19 cellular contexts compared by ENCODE assay signal in genomic region chr13:34869737-34870136, GRCh38.
DNase-seq lines count a peak whose midpoint lies in the region; FAIRE-seq and TF ChIP-seq lines count a peak whose summit lies in the region.
"Had no signal": no experiment of that assay in that cellular context is flagged by ENCODE, and none has a peak within 500 bp of the region (broad histone marks: within the 10 kb centered on the region; RNA-seq: fewer than 3 reads in every experiment).

No MANE protein-coding gene starts in this region.

- CTCF ChIA-PET in A673 (lab: Charles Lee) (no interaction called here), H1 (lab: Charles Lee; ENCODE audit: partially characterized antibody) (no interaction called here)

- H2BK5ac ChIP-seq in H1 (ENCODE audit: low read depth, low read length): no peak overlapping the region

- no peak for TF ChIP-seq RAD21 in H1 (IDR thresholded peaks at IDR 0.05 in 1 of 2, conservative IDR thresholded peaks at IDR 0.05 in 1 of 2; ENCODE audit: low read depth in 2 of 2, low read length in 2 of 2)

- no peaks in the 10 kb centered on the region for H4K20me1 ChIP-seq in H1 (replicated peaks in 1 of 2; ENCODE audit: control insufficient read depth in 1 of 2, insufficient read depth in 2 of 2, low read length in 2 of 2)

- H3K56ac ChIP-seq in H1 (replicated peaks; ENCODE audit: insufficient read length, low read depth, low read length): no peak overlapping the region

- BruUV-seq in A673 (replicated peaks; lab: Mats Ljungman, UMichigan): no TSS peak

- H3K4me2 ChIP-seq in H1 (ENCODE audit: insufficient read depth in 1 of 2, low read depth in 2 of 2, low read length in 2 of 2): no peak overlapping the region

- H3K18ac ChIP-seq in H1 (ENCODE audit: extremely low read depth, low read length): no peak overlapping the region; the same call in 1 of the 2 replicates

- peaks cover 20% of the 10 kb centered on the region for H3K4me1 Mint-ChIP-seq in type B pancreatic cell (ENCODE audit: unreplicated experiment)
- H3K4me1 Mint-ChIP-seq: CD4-positive, CD25-positive, alpha-beta regulatory T cell; CD8-positive, alpha-beta memory T cell had no signal

- no peak overlapping the region for H2BK15ac ChIP-seq in H1 (ENCODE audit: low read length)

- H2AK5ac ChIP-seq in H1 (ENCODE audit: low read depth, low read length): no peak overlapping the region

- H3K36me3 ChIP-seq in A673 (ENCODE audit: insufficient read depth, low read length, poor library complexity, severe bottlenecking) (no peaks in the 10 kb centered on the region), H1 (ENCODE audit: control insufficient read depth in 2 of 4, insufficient read depth in 4 of 4, low read length in 3 of 4) (no peaks in the 10 kb centered on the region), left ventricle myocardium inferior (no peaks in the 10 kb centered on the region)
- H3K36me3 ChIP-seq: BE2C, HAP-1 had no signal

- no peak overlapping the region for H2BK20ac ChIP-seq in H1 (ENCODE audit: low read length)

- H4K5ac ChIP-seq in H1 (ENCODE audit: insufficient read length, low read depth, low read length): no peak overlapping the region

- H3K4me3 ChIP-seq in A673 (ENCODE audit: low read depth, low read length, poor library complexity, severe bottlenecking) (no peak overlapping the region), H1 (ENCODE audit: extremely low read depth in 1 of 4, insufficient read depth in 2 of 4, low read depth in 3 of 4, low read length in 4 of 4) (no peak overlapping the region), left ventricle myocardium inferior (no peak overlapping the region)
- H3K4me3 ChIP-seq: HAP-1 had no signal

- H3K14ac ChIP-seq in H1 (ENCODE audit: insufficient read length): no peak overlapping the region

- FAIRE-seq in H1 (lab: Jason Lieb, UNC): no peak
- FAIRE-seq: D721Med, GM12892, GM18507, HepG2 had no signal

- H4K8ac ChIP-seq in H1 (ENCODE audit: extremely low read depth, insufficient read depth, low read length): no peak overlapping the region

- H2BK12ac ChIP-seq in H1 (ENCODE audit: low read depth, low read length): peak overlapping the region; percentile 42; the same call in 1 of the 2 replicates

- peak overlapping the region; percentile 70; the same call in 1 of the 2 replicates for H2AFZ ChIP-seq in H1 (ENCODE audit: low read length)

- H3K36me3 Mint-ChIP-seq in type B pancreatic cell: no peaks in the 10 kb centered on the region
- H3K36me3 Mint-ChIP-seq: CD4-positive, CD25-positive, alpha-beta regulatory T cell; CD8-positive, alpha-beta memory T cell had no signal

- no peak for TF ChIP-seq POLR2A in H1 (IDR thresholded peaks at IDR 0.05; ENCODE audit: control extremely low read depth in 1 of 2, low read depth in 2 of 2, low read length in 2 of 2)

- POLR2A ChIA-PET in A673 (lab: Charles Lee; ENCODE audit: low non-redundant PET): no interaction called here
- POLR2A ChIA-PET in H1 (lab: Charles Lee; ENCODE audit: partially characterized antibody): no interaction called here

- H3K79me2 ChIP-seq in H1 (ENCODE audit: control insufficient read depth in 1 of 2, insufficient read depth in 2 of 2, low read length in 2 of 2): no peaks in the 10 kb centered on the region

- no peak overlapping the region for H2BK120ac ChIP-seq in H1 (replicated peaks; ENCODE audit: low read depth, low read length)

- no peaks in the 10 kb centered on the region for H3K27me3 Mint-ChIP-seq in type B pancreatic cell
- H3K27me3 Mint-ChIP-seq: CD4-positive, CD25-positive, alpha-beta regulatory T cell had no signal

- no peak overlapping the region for H4K91ac ChIP-seq in H1 (replicated peaks; ENCODE audit: insufficient read length, low read length)

- H3K27ac Mint-ChIP-seq in type B pancreatic cell: no peak overlapping the region
- H3K27ac Mint-ChIP-seq: CD4-positive, CD25-positive, alpha-beta regulatory T cell; CD8-positive, alpha-beta memory T cell had no signal

- H3K23me2 ChIP-seq in H1 (ENCODE audit: low read depth, low read length): no peaks in the 10 kb centered on the region

- H3K9me3 ChIP-seq in A673 (ENCODE audit: low read depth, low read length, poor library complexity, severe bottlenecking) (no peaks in the 10 kb centered on the region), H1 (ENCODE audit: insufficient read depth in 2 of 2, low read depth in 1 of 2, low read length in 1 of 2) (no peaks in the 10 kb centered on the region), left ventricle myocardium inferior (replicated peaks) (no peaks in the 10 kb centered on the region)
- H3K9me3 ChIP-seq: BE2C, HAP-1 had no signal

- in situ Hi-C loops in G401 (cut with HindIII; ENCODE audit: low sequenced_read_pairs): no loop called here

- H3K4me3 Mint-ChIP-seq in type B pancreatic cell: no peak overlapping the region
- H3K4me3 Mint-ChIP-seq: CD4-positive, CD25-positive, alpha-beta regulatory T cell; CD8-positive, alpha-beta memory T cell had no signal

- no peak overlapping the region for H3K4ac ChIP-seq in H1 (replicated peaks; ENCODE audit: insufficient read length, low read depth, low read length)

- no peaks in the 10 kb centered on the region for H3K9me3 Mint-ChIP-seq in type B pancreatic cell

- no peaks in the 10 kb centered on the region for H3K79me1 ChIP-seq in H1 (ENCODE audit: low read depth, low read length)

- no peak overlapping the region for H3K23ac ChIP-seq in H1 (ENCODE audit: insufficient read length)

- no peak overlapping the region for H3K27ac ChIP-seq in A673 (ENCODE audit: low read depth, low read length, poor library complexity, severe bottlenecking)
- H3K27ac ChIP-seq in H1 (ENCODE audit: low read depth, low read length): no peak overlapping the region
- no peak overlapping the region for H3K27ac ChIP-seq in left ventricle myocardium inferior (replicated peaks)

- H3K9ac ChIP-seq in H1 (replicated peaks in 1 of 4; ENCODE audit: extremely low read depth in 1 of 4, low read depth in 3 of 4, low read length in 3 of 4): no peak overlapping the region

- no peak for TF ChIP-seq EP300 in H1 (IDR thresholded peaks at IDR 0.05; ENCODE audit: borderline replicate concordance in 1 of 2, low read depth in 2 of 2, low read length in 2 of 2)

- H3K4me1 ChIP-seq in A673 (ENCODE audit: insufficient read depth, low read length, poor library complexity, severe bottlenecking) (no peaks in the 10 kb centered on the region), H1 (replicated peaks in 1 of 4; ENCODE audit: control insufficient read depth in 3 of 4, insufficient read depth in 4 of 4, low read length in 3 of 4) (peaks cover 0 to 13% (median 8%) of the 10 kb centered on the region in 4 experiments; a peak in 6 of 7 replicates), left ventricle myocardium inferior (no peaks in the 10 kb centered on the region)
- H3K4me1 ChIP-seq: BE2C had no signal

- H3K27me3 ChIP-seq in A673 (replicated peaks; ENCODE audit: insufficient read depth, low read depth, low read length, poor library complexity): no peaks in the 10 kb centered on the region
- no peaks in the 10 kb centered on the region for H3K27me3 ChIP-seq in H1 (replicated peaks in 1 of 4; ENCODE audit: control insufficient read depth in 3 of 4, extremely low read depth in 1 of 4, insufficient read depth in 3 of 4, low read length in 3 of 4)
- H3K27me3 ChIP-seq in left ventricle myocardium inferior (ENCODE audit: low read depth): no peaks in the 10 kb centered on the region
- H3K27me3 ChIP-seq: BE2C had no signal

- intact Hi-C loops in A673 (cut with micrococcal nuclease; ENCODE audit: unreplicated experiment) (no loop called here), left ventricle myocardium inferior (cut with micrococcal nuclease) (no loop called here)

- DNase-seq in A673 (ENCODE audit: low spot score) (peak; percentile 58), G401 (ENCODE audit: low spot score) (peak; percentile 19), NCI-H345 treated with DMSO at 0.1 percent for 48 hours (lab: John Stamatoyannopoulos, UW; ENCODE audit: unreplicated experiment) (peak; percentile 2), H1 (ENCODE audit: low read depth in 1 of 2, low spot score in 2 of 2) (no peak), left ventricle myocardium inferior (no peak), type B pancreatic cell (ENCODE audit: extremely low spot score, unreplicated experiment) (no peak), NCI-H1930 (lab: John Stamatoyannopoulos, UW) (no peak)
- DNase-seq: ACHN; BE2C; C1 segment of cervical spinal cord; Caco-2; CD4-positive, CD25-positive, alpha-beta regulatory T cell; CD8-positive, alpha-beta memory T cell; GDM1 had no signal

- TF ChIP-seq CTCF in A673 (conservative IDR thresholded peaks at IDR 0.05; ENCODE audit: low read depth, low read length): no peak
- TF ChIP-seq CTCF in H1 (IDR thresholded peaks at IDR 0.05; ENCODE audit: control extremely low read depth in 1 of 3, insufficient read depth in 1 of 3, low read depth in 1 of 3, low read length in 3 of 3): no peak
- no peak for TF ChIP-seq CTCF in left ventricle myocardium inferior (IDR thresholded peaks at IDR 0.05; ENCODE audit: borderline replicate concordance)
- TF ChIP-seq CTCF in type B pancreatic cell (conservative IDR thresholded peaks at IDR 0.05): no peak

- 46% methylated on average over 2 of the region's 2 CpGs; no CpG with 5 or more reads in 1 of the 2 experiments for WGBS in H1 (ENCODE audit: extremely low coverage in 1 of 2, insufficient coverage in 1 of 2, insufficient read length in 1 of 2, insufficient replicate concordance in 2 of 2, low coverage in 1 of 2, low lambda C conversion rate in 2 of 2, missing lambda C conversion rate in 1 of 2), 2 experiments

TF ChIP-seq in H1, 55 proteins besides CTCF, POLR2A, EP300 and RAD21:
- TF ChIP-seq TAF7 (optimal IDR thresholded peaks at IDR 0.05; ENCODE audit: borderline replicate concordance, low read depth, low read length) (no peak), CEBPB (IDR thresholded peaks at IDR 0.05; ENCODE audit: low read depth, low read length) (no peak), RFX5 (IDR thresholded peaks at IDR 0.05; ENCODE audit: borderline replicate concordance, low read depth, low read length) (no peak), YY1 (IDR thresholded peaks at IDR 0.05; ENCODE audit: low read depth, low read length) (no peak), MAX (IDR thresholded peaks at IDR 0.05) (peak; percentile 76), EZH2 (IDR thresholded peaks at IDR 0.05; ENCODE audit: low read depth, low read length, severe bottlenecking) (no peak), CTBP2 (IDR thresholded peaks at IDR 0.05; ENCODE audit: borderline replicate concordance, insufficient read depth, insufficient read length, low read length) (no peak), CBX5 (IDR thresholded peaks at IDR 0.05; ENCODE audit: low read depth, low read length) (no peak)

Comparison
In these comparisons a context has a peak if more than half of its experiments do, and no peak if none do; other contexts are left out.
1. DNase-seq: peak in A673 (single experiment), G401 (single experiment) and NCI-H345 treated with DMSO at 0.1 percent for 48 hours (single experiment); none in H1 (0 of 2), left ventricle myocardium inferior (single experiment), type B pancreatic cell (single experiment) and NCI-H1930 (0 of 2).